Comparison of ENCODE assay signal across 8 cellular contexts in the genomic region with DNA sequence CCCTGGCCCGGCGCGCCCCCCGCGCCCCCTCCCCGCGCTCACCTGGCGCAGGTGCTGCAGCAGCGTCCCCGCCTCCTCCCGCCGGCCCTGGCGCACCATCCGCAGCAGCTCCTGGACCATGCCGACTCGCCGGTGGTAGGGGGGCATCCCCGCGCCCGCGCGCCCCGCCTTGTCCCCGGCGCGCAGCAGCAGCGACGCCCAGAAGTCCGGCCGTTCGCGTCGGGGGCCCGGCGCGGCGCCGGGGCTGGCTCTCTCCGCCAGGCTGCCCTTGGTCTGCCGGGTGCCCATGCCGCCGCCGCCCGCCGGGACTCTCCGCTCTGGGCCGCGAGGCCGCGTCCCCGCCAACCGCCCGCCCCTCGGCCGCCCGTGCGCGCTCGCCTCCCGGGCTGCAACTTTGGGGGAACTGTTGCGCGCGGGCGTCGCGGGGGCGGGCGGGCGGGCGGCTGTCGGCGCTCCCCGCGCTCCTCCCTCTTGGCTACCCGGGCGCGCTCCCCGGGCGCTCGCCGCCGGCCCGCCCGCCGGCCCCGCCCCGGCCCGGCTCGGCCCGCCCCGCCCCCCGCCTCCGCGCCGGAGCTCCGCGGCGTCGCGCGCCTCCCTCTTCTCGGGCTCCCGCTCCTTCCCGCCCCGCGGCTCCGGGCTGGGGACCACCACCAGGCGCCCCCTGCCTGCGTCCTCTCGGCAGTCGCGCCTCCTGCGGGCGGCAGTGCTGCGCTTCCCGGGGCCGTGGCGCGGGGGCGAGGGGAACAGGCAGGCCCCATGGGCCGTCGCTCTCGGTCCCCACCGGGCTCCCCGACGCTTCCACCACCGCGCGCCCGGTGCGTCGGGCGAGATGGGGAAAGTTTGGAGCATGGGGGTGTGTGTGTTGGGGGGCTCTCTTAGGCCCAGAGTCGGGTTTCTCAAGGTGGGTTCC. TPM values are rescaled to one million over a fixed set of nuclear protein-coding genes. Genes with fewer than 3 reads are reported as not detected.
A peak's percentile ranks its signal among the peaks of the same experiment; 100 is the strongest.
DNase-seq lines count a peak whose midpoint lies in the region; ATAC-seq and TF ChIP-seq lines count a peak whose summit lies in the region.

A gene with protein sequence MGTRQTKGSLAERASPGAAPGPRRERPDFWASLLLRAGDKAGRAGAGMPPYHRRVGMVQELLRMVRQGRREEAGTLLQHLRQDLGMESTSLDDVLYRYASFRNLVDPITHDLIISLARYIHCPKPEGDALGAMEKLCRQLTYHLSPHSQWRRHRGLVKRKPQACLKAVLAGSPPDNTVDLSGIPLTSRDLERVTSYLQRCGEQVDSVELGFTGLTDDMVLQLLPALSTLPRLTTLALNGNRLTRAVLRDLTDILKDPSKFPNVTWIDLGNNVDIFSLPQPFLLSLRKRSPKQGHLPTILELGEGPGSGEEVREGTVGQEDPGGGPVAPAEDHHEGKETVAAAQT (minus strand): TSS at position 491 of the 910 bp plus-strand sequence. CDS start 203 bp downstream, at position 288.

- peak within 1 kb of the TSS; percentile 75 for H3K4me3 ChIP-seq in ACC112 (ENCODE audit: low read depth, low read length)
- peak within 1 kb of the TSS; percentile 57 for H3K4me3 ChIP-seq in fibroblast of villous mesenchyme (ENCODE audit: low read depth, low read length)
- peak within 1 kb of the TSS; percentile 51 to 65 (median 58) for H3K4me3 ChIP-seq in subcutaneous abdominal adipose tissue (ENCODE audit: low read depth in 1 of 5, low read length in 5 of 5)

- H3K4me3 Mint-ChIP-seq in activated T-helper 1 cell treated with anti-CD3 and anti-CD28 coated beads, Interleukin-12 subunit alpha, Interleukin-12 subunit beta, Interleukin-2, Interleukin-4 antibody, amounts not matched to agents 30 ng/mL and 10 ng/mL and 1 ng/mL, durations not matched to agents 14 hours and 24 hours and 36 hours, result peak within 1 kb of the TSS; percentile 79
- peak within 1 kb of the TSS; percentile 81 for H3K4me3 Mint-ChIP-seq in neural crest cell

- DNase-seq in NCI-H748 (lab: John Stamatoyannopoulos, UW; ENCODE audit: unreplicated experiment) (peak; percentile 75), fibroblast of villous mesenchyme (ENCODE audit: low read depth) (peak; percentile 29), neural crest cell (ENCODE audit: low read depth, low spot score) (peak; percentile 63), MV-4-11 (lab: John Stamatoyannopoulos, UW) (no peak)
- peak; percentile 43 for DNase-seq in activated T-helper 1 cell treated with anti-CD3 and anti-CD28 coated beads, Interleukin-12 subunit alpha, Interleukin-12 subunit beta, Interleukin-2, Interleukin-4 antibody, amounts not matched to agents 30 ng/mL and 10 ng/mL and 1 ng/mL, durations not matched to agents 14 hours and 24 hours and 36 hours (ENCODE audit: low spot score)

- H3K36me3 ChIP-seq in ACC112 (ENCODE audit: insufficient read depth, low read length), result no peaks in the 10 kb centered on the region
- H3K36me3 ChIP-seq in subcutaneous abdominal adipose tissue (ENCODE audit: control insufficient read depth in 5 of 5, insufficient read depth in 5 of 5, low read length in 5 of 5), result no peaks in the 10 kb centered on the region

- no peak within 1 kb of the TSS for H2AFZ ChIP-seq in ACC112 (ENCODE audit: low read length, unreplicated experiment)

- H3K27me3 Mint-ChIP-seq in activated T-helper 1 cell treated with anti-CD3 and anti-CD28 coated beads, Interleukin-12 subunit alpha, Interleukin-12 subunit beta, Interleukin-2, Interleukin-4 antibody, amounts not matched to agents 30 ng/mL and 10 ng/mL and 1 ng/mL, durations not matched to agents 14 hours and 24 hours and 36 hours (ENCODE audit: insufficient read depth), result peaks cover 34% of the 10 kb centered on the region
- peaks cover 34% of the 10 kb centered on the region for H3K27me3 Mint-ChIP-seq in neural crest cell (ENCODE audit: low read depth)

- TF ChIP-seq CTCF in fibroblast of villous mesenchyme (IDR thresholded peaks at IDR 0.05; ENCODE audit: insufficient read depth, low read depth, low read length) (no peak), neural crest cell (conservative IDR thresholded peaks at IDR 0.05) (no peak)

- intact Hi-C loops in activated T-helper 1 cell treated with anti-CD3 and anti-CD28 coated beads, Interleukin-12 subunit alpha, Interleukin-12 subunit beta, Interleukin-2, Interleukin-4 antibody, amounts not matched to agents 30 ng/mL and 10 ng/mL and 1 ng/mL, durations not matched to agents 14 hours and 24 hours and 36 hours (cut with micrococcal nuclease), result no loop called here

- no peak within 1 kb of the TSS for H3K27ac ChIP-seq in ACC112 (ENCODE audit: low read depth, low read length)
- no peak within 1 kb of the TSS for H3K27ac ChIP-seq in subcutaneous abdominal adipose tissue (ENCODE audit: low read depth, low read length)

- H3K27ac Mint-ChIP-seq in activated T-helper 1 cell treated with anti-CD3 and anti-CD28 coated beads, Interleukin-12 subunit alpha, Interleukin-12 subunit beta, Interleukin-2, Interleukin-4 antibody, amounts not matched to agents 30 ng/mL and 10 ng/mL and 1 ng/mL, durations not matched to agents 14 hours and 24 hours and 36 hours, result no peak within 1 kb of the TSS
- no peak within 1 kb of the TSS for H3K27ac Mint-ChIP-seq in neural crest cell (ENCODE audit: unreplicated experiment)

- H3K36me3 Mint-ChIP-seq in activated T-helper 1 cell treated with anti-CD3 and anti-CD28 coated beads, Interleukin-12 subunit alpha, Interleukin-12 subunit beta, Interleukin-2, Interleukin-4 antibody, amounts not matched to agents 30 ng/mL and 10 ng/mL and 1 ng/mL, durations not matched to agents 14 hours and 24 hours and 36 hours (ENCODE audit: low read depth), result no peaks in the 10 kb centered on the region
- H3K36me3 Mint-ChIP-seq in neural crest cell (ENCODE audit: low read depth), result no peaks in the 10 kb centered on the region

- H3K9me3 ChIP-seq in subcutaneous abdominal adipose tissue (ENCODE audit: control insufficient read depth in 5 of 5, low read length in 5 of 5), result no peaks in the 10 kb centered on the region

- H3K4me1 ChIP-seq in ACC112 (ENCODE audit: control insufficient read depth, insufficient read depth, low read length, unreplicated experiment) (peaks cover 10% of the 10 kb centered on the region), subcutaneous abdominal adipose tissue (ENCODE audit: control insufficient read depth in 5 of 5, insufficient read depth in 5 of 5, low read length in 5 of 5) (peaks cover 1 to 41% (median 27%) of the 10 kb centered on the region in 5 donors)

- no peaks in the 10 kb centered on the region for H3K4me1 Mint-ChIP-seq in activated T-helper 1 cell treated with anti-CD3 and anti-CD28 coated beads, Interleukin-12 subunit alpha, Interleukin-12 subunit beta, Interleukin-2, Interleukin-4 antibody, amounts not matched to agents 30 ng/mL and 10 ng/mL and 1 ng/mL, durations not matched to agents 14 hours and 24 hours and 36 hours (ENCODE audit: low read depth)
- peaks cover 35% of the 10 kb centered on the region for H3K4me1 Mint-ChIP-seq in neural crest cell

- peaks cover 61% of the 10 kb centered on the region for H3K27me3 ChIP-seq in ACC112 (ENCODE audit: insufficient read depth, low read length)
- peaks cover 0 to 5% (median 0%) of the 10 kb centered on the region in 5 donors for H3K27me3 ChIP-seq in subcutaneous abdominal adipose tissue (ENCODE audit: control insufficient read depth in 5 of 5, insufficient read depth in 4 of 5, low read length in 5 of 5)

- H3K9ac ChIP-seq in subcutaneous abdominal adipose tissue (ENCODE audit: low read length in 5 of 5), result peak within 1 kb of the TSS in 3 of 5 donors; percentile 20 to 48 (median 26)

- peak; percentile 67 for ATAC-seq in GM19438 (IDR thresholded peaks at IDR 0.05; ENCODE audit: low read depth, unreplicated experiment)

- no peaks in the 10 kb centered on the region for H3K9me3 Mint-ChIP-seq in activated T-helper 1 cell treated with anti-CD3 and anti-CD28 coated beads, Interleukin-12 subunit alpha, Interleukin-12 subunit beta, Interleukin-2, Interleukin-4 antibody, amounts not matched to agents 30 ng/mL and 10 ng/mL and 1 ng/mL, durations not matched to agents 14 hours and 24 hours and 36 hours
- no peaks in the 10 kb centered on the region for H3K9me3 Mint-ChIP-seq in neural crest cell

- H3K79me2 ChIP-seq in ACC112 (ENCODE audit: control insufficient read depth, insufficient read depth, low read length, unreplicated experiment), result no peaks in the 10 kb centered on the region

RNA-seq across cellular contexts. Expression of the gene that starts here (rescaled TPM):
- total RNA-seq in activated T-helper 1 cell treated with anti-CD3 and anti-CD28 coated beads, Interleukin-12 subunit alpha, Interleukin-12 subunit beta, Interleukin-2, Interleukin-4 antibody, amounts not matched to agents 30 ng/mL and 10 ng/mL and 1 ng/mL, durations not matched to agents 14 hours and 24 hours and 36 hours, result 1.6 TPM in 2 replicates
- 0.32 and 2.6 TPM in 2 replicates for total RNA-seq in fibroblast of villous mesenchyme
- total RNA-seq in neural crest cell, result 5.6 and 7.2 TPM in 2 replicates
